Comparison of ENCODE assay signal across 9 cellular contexts in genomic region chr15:70636540-70637165, GRCh38.
DNase-seq lines count a peak whose midpoint lies in the region; ATAC-seq and TF ChIP-seq lines count a peak whose summit lies in the region.
"Had no signal": no experiment of that assay in that cellular context is flagged by ENCODE, and none has a peak within 500 bp of the region (broad histone marks: within the 10 kb centered on the region; RNA-seq: fewer than 3 reads in every experiment).

No MANE protein-coding gene starts in this region.

- H3K23ac ChIP-seq in mesendoderm (ENCODE audit: low read length) = no peak overlapping the region

- DNase-seq in BJ (ENCODE audit: low read depth) (no peak), HuH-7 (ENCODE audit: low spot score) (peak; percentile 32), adipocyte (ENCODE audit: low read depth) (peak; percentile 18), mesendoderm (peak; percentile 51), NCI-H2107 (lab: John Stamatoyannopoulos, UW) (no peak)
- DNase-seq in activated CD4-positive, alpha-beta T cell treated with anti-CD3 and anti-CD28 coated beads for 4 hours = no peak
- DNase-seq: psoas muscle had no signal

- H3K4me3 ChIP-seq in BJ (ENCODE audit: low read depth, low read length) (no peak overlapping the region), adipocyte (ENCODE audit: low read length) (no peak overlapping the region), mesendoderm (ENCODE audit: low read length) (no peak overlapping the region)
- H3K4me3 ChIP-seq: psoas muscle had no signal

- no peaks in the 10 kb centered on the region for H3K79me2 ChIP-seq in mesendoderm (ENCODE audit: control insufficient read depth, insufficient read depth, low read length)

- H2AK5ac ChIP-seq in mesendoderm (ENCODE audit: low read length) = no peak overlapping the region

- H3K27me3 ChIP-seq in BJ (ENCODE audit: control insufficient read depth, insufficient read depth, low read length) (no peaks in the 10 kb centered on the region), adipocyte (replicated peaks; ENCODE audit: control insufficient read depth, insufficient read depth, low read length) (no peaks in the 10 kb centered on the region), mesendoderm (ENCODE audit: insufficient read depth, low read length, poor library complexity) (no peaks in the 10 kb centered on the region)

- H3K4me2 ChIP-seq in mesendoderm (ENCODE audit: low read length) = no peak overlapping the region

- H3K18ac ChIP-seq in mesendoderm (ENCODE audit: low read length) = no peak overlapping the region

- H3K36me3 ChIP-seq in BJ (ENCODE audit: control insufficient read depth, insufficient read depth, low read length) (peaks cover 3% of the 10 kb centered on the region), adipocyte (ENCODE audit: control insufficient read depth, insufficient read depth, low read length, severe bottlenecking) (peaks cover 40% of the 10 kb centered on the region), mesendoderm (ENCODE audit: control insufficient read depth, insufficient read depth, low read length) (no peaks in the 10 kb centered on the region)

- CTCF ChIA-PET in BJ (lab: Yijun Ruan, JAX) = interaction anchor here (0.6 to 1.5 kb wide), 4 partner anchors 61 to 1160 kb away, joined by 3 to 16 read pairs (median 4); no protein-coding TSS in a partner anchor

- H3K9ac ChIP-seq in adipocyte (ENCODE audit: low read length) = no peak overlapping the region
- H3K9ac ChIP-seq in mesendoderm (ENCODE audit: low read length) = no peak overlapping the region

- no peak overlapping the region for H2BK5ac ChIP-seq in mesendoderm (ENCODE audit: low read length)

- TF ChIP-seq CTCF in BJ (IDR thresholded peaks at IDR 0.05; ENCODE audit: insufficient read depth, low read depth, low read length) = peak; percentile 36; the same call in 1 of the 2 replicates

- H3K4me1 ChIP-seq in adipocyte (ENCODE audit: control insufficient read depth, insufficient read depth, low read length) = no peaks in the 10 kb centered on the region
- peaks cover 8% of the 10 kb centered on the region for H3K4me1 ChIP-seq in mesendoderm (ENCODE audit: control insufficient read depth, low read depth, low read length)
- H3K4me1 ChIP-seq: psoas muscle had no signal

- H3K4ac ChIP-seq in mesendoderm (ENCODE audit: low read depth, low read length) = no peak overlapping the region

- POLR2A ChIA-PET in BJ (lab: Charles Lee) = no interaction called here

- H4K5ac ChIP-seq in mesendoderm (ENCODE audit: low read length) = no peak overlapping the region

- H3K27ac ChIP-seq in mesendoderm (ENCODE audit: low read depth, low read length) = no peak overlapping the region
- H3K27ac ChIP-seq: psoas muscle had no signal

- H4K8ac ChIP-seq in mesendoderm (ENCODE audit: low read depth, low read length) = no peak overlapping the region

- H3K9me3 ChIP-seq in adipocyte (ENCODE audit: control insufficient read depth, low read length) = no peaks in the 10 kb centered on the region
- H3K9me3 ChIP-seq: psoas muscle had no signal

- H2BK15ac ChIP-seq in mesendoderm (replicated peaks; ENCODE audit: low read depth) = no peak overlapping the region

- H3K79me1 ChIP-seq in mesendoderm (ENCODE audit: low read length) = no peaks in the 10 kb centered on the region

- H3K56ac ChIP-seq in mesendoderm (ENCODE audit: low read length) = no peak overlapping the region

- ATAC-seq in HG03378 (IDR thresholded peaks at IDR 0.05; ENCODE audit: unreplicated experiment) (no peak), GM19395 (IDR thresholded peaks at IDR 0.05; ENCODE audit: unreplicated experiment) (no peak)
- ATAC-seq: psoas muscle had no signal

- no CpG with 5 or more reads among the region's 5 CpGs for WGBS in mesendoderm (ENCODE audit: extremely low coverage, insufficient coverage, low lambda C conversion rate)

- no peak overlapping the region for H2BK120ac ChIP-seq in mesendoderm (ENCODE audit: low read depth, low read length)

Comparison
In these comparisons a context has a peak if more than half of its experiments do, and no peak if none do; other contexts are left out.
1. DNase-seq: peak in HuH-7 (single experiment), adipocyte (single experiment) and mesendoderm (single experiment); none in BJ (single experiment), activated CD4-positive, alpha-beta T cell treated with anti-CD3 and anti-CD28 coated beads for 4 hours (0 of 2) and NCI-H2107 (single experiment).